Comparison of ENCODE assay signal across 9 cellular contexts in genomic region chr3:177185035-177185574, GRCh38. TPM values are rescaled to one million over a fixed set of nuclear protein-coding genes. Genes with fewer than 3 reads are reported as not detected.
A peak's percentile ranks its signal among the peaks of the same experiment; 100 is the strongest.
DNase-seq lines count a peak whose midpoint lies in the region; ATAC-seq and TF ChIP-seq lines count a peak whose summit lies in the region.
"Had no signal": no experiment of that assay in that cellular context is flagged by ENCODE, and none has a peak within 500 bp of the region (broad histone marks: within the 10 kb centered on the region; RNA-seq: fewer than 3 reads in every experiment).

No MANE protein-coding gene starts in this region.

- TF ChIP-seq CTCF in dorsolateral prefrontal cortex (IDR thresholded peaks at IDR 0.05 in 54 of 56, conservative IDR thresholded peaks at IDR 0.05 in 2 of 56; ENCODE audit: low read depth in 1 of 56, partially characterized antibody in 56 of 56) = no peak
- no peak for TF ChIP-seq CTCF in CD14-positive monocyte (IDR thresholded peaks at IDR 0.05)

- H3K4me3 Mint-ChIP-seq in memory B cell (no peak overlapping the region), CD14-positive monocyte (no peak overlapping the region)

- H3K4me3 ChIP-seq in dorsolateral prefrontal cortex = no peak overlapping the region

- no peaks in the 10 kb centered on the region for H3K27me3 ChIP-seq in dorsolateral prefrontal cortex

- intact Hi-C loops in dorsolateral prefrontal cortex (cut with DNase I) = loop anchor here in 1 of 2 donors (10.0 kb wide), 1 partner anchor 60 kb away; no protein-coding TSS in a partner anchor
- intact Hi-C loops in CD14-positive monocyte (cut with micrococcal nuclease) = no loop called here

- H3K27ac Mint-ChIP-seq in memory B cell (peak overlapping the region; percentile 8), CD14-positive monocyte (peak overlapping the region in 3 of 7 donors; percentile 2 to 48 (median 33))

- H3K9me3 Mint-ChIP-seq in memory B cell = no peaks in the 10 kb centered on the region
- H3K9me3 Mint-ChIP-seq in CD14-positive monocyte = no peaks in the 10 kb centered on the region

- ATAC-seq in GM18867 (IDR thresholded peaks at IDR 0.05; ENCODE audit: unreplicated experiment) (peak; percentile 41), GM21619 (IDR thresholded peaks at IDR 0.05; ENCODE audit: unreplicated experiment) (peak; percentile 36), HG03457 (IDR thresholded peaks at IDR 0.05; ENCODE audit: unreplicated experiment) (peak; percentile 26), memory B cell (ENCODE audit: low read depth) (no peak), HG03139 (IDR thresholded peaks at IDR 0.05; ENCODE audit: unreplicated experiment) (no peak), GM21367 (IDR thresholded peaks at IDR 0.05; ENCODE audit: unreplicated experiment) (no peak)

- no peak overlapping the region for H3K27ac ChIP-seq in dorsolateral prefrontal cortex

- peaks cover 39% of the 10 kb centered on the region for H3K4me1 Mint-ChIP-seq in memory B cell
- H3K4me1 Mint-ChIP-seq in CD14-positive monocyte = peaks cover 41% of the 10 kb centered on the region

- DNase-seq in memory B cell (ENCODE audit: low spot score in 2 of 2) (no peak), dorsolateral prefrontal cortex (no peak), CD14-positive monocyte (ENCODE audit: low spot score) (no peak)
- DNase-seq: islet precursor cell had no signal

- H3K27me3 Mint-ChIP-seq in memory B cell = no peaks in the 10 kb centered on the region
- H3K27me3 Mint-ChIP-seq in CD14-positive monocyte (ENCODE audit: low read depth in 3 of 3) = peaks cover 0 to 3% (median 0%) of the 10 kb centered on the region in 3 donors

- H3K36me3 Mint-ChIP-seq in memory B cell = peaks cover 2% of the 10 kb centered on the region
- H3K36me3 Mint-ChIP-seq in CD14-positive monocyte = peaks cover 0 to 3% of the 10 kb centered on the region in 2 donors

RNA-seq across cellular contexts. Expression of gene TBL1XR1, which starts 12.2 kb away (rescaled TPM):
- 100 to 1,000 TPM; 104 to 240 (median 165) TPM for total RNA-seq in dorsolateral prefrontal cortex
- polyA plus RNA-seq in CD14-positive monocyte = 10 to 100 TPM; 10.2 to 20.4 TPM

Comparison
In these comparisons a context has a peak if more than half of its experiments do, and no peak if none do; other contexts are left out.
1. ATAC-seq: peak in GM18867 (single experiment), GM21619 (single experiment) and HG03457 (single experiment); none in memory B cell (single experiment), HG03139 (single experiment) and GM21367 (single experiment).